Comparison of ENCODE assay signal across 37 cellular contexts in the genomic region with DNA sequence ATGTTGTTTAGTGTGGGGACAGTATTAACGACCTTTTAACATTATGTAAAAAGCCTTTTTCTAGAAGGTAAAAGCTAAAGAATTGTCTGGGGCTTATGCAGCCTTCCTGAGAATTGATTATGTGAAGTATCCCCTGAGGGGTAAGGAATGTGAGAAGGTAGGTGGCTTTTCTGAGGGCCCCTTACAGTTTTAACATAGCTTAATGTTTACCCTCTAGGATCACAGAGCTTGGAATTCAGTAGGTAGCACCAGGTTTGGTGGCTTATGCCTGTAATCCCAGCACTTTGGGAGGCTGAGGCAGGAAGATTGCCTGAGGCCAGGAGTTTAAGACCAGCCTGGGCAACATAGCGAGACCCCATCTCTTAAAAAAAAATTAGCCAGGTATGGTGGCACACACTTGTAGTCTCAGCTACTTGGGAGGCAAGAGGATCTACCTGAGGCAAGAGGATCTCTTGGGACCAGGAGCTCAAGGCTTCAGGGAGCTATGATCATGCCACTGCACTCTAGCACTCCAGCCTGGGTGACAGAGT.
"Had no signal": no experiment of that assay in that cellular context is flagged by ENCODE, and none has a peak within 500 bp of the region (broad histone marks: within the 10 kb centered on the region; RNA-seq: fewer than 3 reads in every experiment).

No MANE protein-coding gene starts in this region.

- H3K27me3 Mint-ChIP-seq: activated CD4-positive, alpha-beta memory T cell treated with anti-CD3 and anti-CD28 coated beads, Interleukin-2, amount 10 ng/mL, durations not matched to agents 7 days and 5 days; activated CD4-positive, alpha-beta T cell treated with anti-CD3 and anti-CD28 coated beads, Interleukin-2, amount 10 ng/mL, durations not matched to agents 7 days and 5 days; activated CD8-positive, alpha-beta memory T cell treated with anti-CD3 and anti-CD28 coated beads, Interleukin-2, amount 10 ng/mL, durations not matched to agents 7 days and 5 days; activated naive CD4-positive, alpha-beta T cell treated with anti-CD3 and anti-CD28 coated beads, Interleukin-2, amount 10 ng/mL, durations not matched to agents 7 days and 5 days; activated naive CD8-positive, alpha-beta T cell; activated naive CD8-positive, alpha-beta T cell treated with anti-CD3 and anti-CD28 coated beads, Interleukin-2, amount 50 U/mL, for 24 hours; activated T-cell treated with anti-CD3 and anti-CD28 coated beads, Interleukin-2, amount 50 U/mL, for 24 hours; central memory CD8-positive, alpha-beta T cell had no signal

- H3K27me3 ChIP-seq: ascending aorta, cardiac muscle cell had no signal

- H3K4me3 Mint-ChIP-seq: activated CD4-positive, alpha-beta memory T cell treated with anti-CD3 and anti-CD28 coated beads, Interleukin-2, amount 10 ng/mL, durations not matched to agents 7 days and 5 days; activated CD4-positive, alpha-beta T cell treated with anti-CD3 and anti-CD28 coated beads for 36 hours; activated CD4-positive, alpha-beta T cell treated with anti-CD3 and anti-CD28 coated beads, Interleukin-2, amount 10 ng/mL, durations not matched to agents 7 days and 5 days; activated CD8-positive, alpha-beta memory T cell treated with anti-CD3 and anti-CD28 coated beads, Interleukin-2, amount 10 ng/mL, durations not matched to agents 7 days and 5 days; activated CD8-positive, alpha-beta T cell treated with anti-CD3 and anti-CD28 coated beads, Interleukin-2, amount 10 ng/mL, durations not matched to agents 7 days and 5 days; activated naive CD4-positive, alpha-beta T cell treated with anti-CD3 and anti-CD28 coated beads, Interleukin-2, amount 10 ng/mL, durations not matched to agents 7 days and 5 days; activated naive CD4-positive, alpha-beta T cell treated with anti-CD3 and anti-CD28 coated beads, Interleukin-2, amount 50 U/mL, for 24 hours; activated naive CD8-positive, alpha-beta T cell; activated naive CD8-positive, alpha-beta T cell treated with anti-CD3 and anti-CD28 coated beads, Interleukin-2, amount 10 ng/mL, durations not matched to agents 7 days and 5 days; activated naive CD8-positive, alpha-beta T cell treated with anti-CD3 and anti-CD28 coated beads, Interleukin-2, amount 50 U/mL, for 24 hours; activated T-cell treated with anti-CD3 and anti-CD28 coated beads, Interleukin-2, amount 50 U/mL, for 24 hours; brain; central memory CD8-positive, alpha-beta T cell; T-helper 1 cell treated with Interleukin-12 subunit alpha and Interleukin-12 subunit beta and Interleukin-4 antibody, amounts not matched to agents 30 μg/mL and 1 μg/mL, for 36 hours; T-helper 2 cell treated with Interferon-gamma antibody and Interleukin-4, amounts not matched to agents 5 μg/mL and 100 μg/mL, for 36 hours had no signal

- DNase-seq: activated CD4-positive, alpha-beta memory T cell treated with anti-CD3 and anti-CD28 coated beads, Interleukin-2, amount 10 ng/mL, durations not matched to agents 7 days and 5 days; activated CD4-positive, alpha-beta T cell treated with anti-CD3 and anti-CD28 coated beads for 1 hour; activated CD4-positive, alpha-beta T cell treated with anti-CD3 and anti-CD28 coated beads for 36 hours; activated CD4-positive, alpha-beta T cell treated with anti-CD3 and anti-CD28 coated beads for 48 hours; activated CD4-positive, alpha-beta T cell treated with anti-CD3 and anti-CD28 coated beads, Interleukin-2, amount 10 ng/mL, durations not matched to agents 7 days and 5 days; activated CD4-positive, alpha-beta T cell treated with anti-CD3 and anti-CD28 coated beads, Interleukin-2, amount 50 U/mL, for 48 hours; activated CD4-positive, CD25-positive, alpha-beta regulatory T cell; activated CD8-positive, alpha-beta memory T cell treated with anti-CD3 and anti-CD28 coated beads for 24 hours; activated CD8-positive, alpha-beta memory T cell treated with anti-CD3 and anti-CD28 coated beads, Interleukin-2, amount 10 ng/mL, durations not matched to agents 7 days and 5 days; activated CD8-positive, alpha-beta memory T cell treated with anti-CD3 and anti-CD28 coated beads, Interleukin-2, amount 50 U/mL, for 48 hours; activated CD8-positive, alpha-beta T cell treated with anti-CD3 and anti-CD28 coated beads, Interleukin-2, amount 10 ng/mL, durations not matched to agents 7 days and 5 days; activated effector memory CD4-positive, alpha-beta T cell treated with Interleukin-2 at 50 U/mL for 16 hours; activated gamma-delta T cell; activated naive CD4-positive, alpha-beta T cell treated with anti-CD3 and anti-CD28 coated beads, Interleukin-2, amount 10 ng/mL, durations not matched to agents 7 days and 5 days; activated naive CD4-positive, alpha-beta T cell treated with Interleukin-2 at 50 U/mL for 16 hours; activated naive CD8-positive, alpha-beta T cell treated with anti-CD3 and anti-CD28 coated beads, Interleukin-2, amount 10 ng/mL, durations not matched to agents 7 days and 5 days; activated naive CD8-positive, alpha-beta T cell treated with anti-CD3 and anti-CD28 coated beads, Interleukin-2, amount 50 U/mL, for 24 hours; activated T-cell treated with anti-CD3 and anti-CD28 coated beads, Interleukin-2, amount 50 U/mL, for 24 hours; activated T-cell treated with anti-CD3 and anti-CD28 coated beads, Interleukin-2, amount 50 U/mL, for 48 hours; amygdala; anterior cingulate cortex; caudate nucleus; cerebellar nuclear complex; T-helper 1 cell; T-helper 2 cell; T-helper 9 cell had no signal

- H3K9me3 Mint-ChIP-seq: activated CD4-positive, alpha-beta memory T cell treated with anti-CD3 and anti-CD28 coated beads, Interleukin-2, amount 10 ng/mL, durations not matched to agents 7 days and 5 days; activated CD4-positive, alpha-beta T cell treated with anti-CD3 and anti-CD28 coated beads, Interleukin-2, amount 10 ng/mL, durations not matched to agents 7 days and 5 days; activated naive CD4-positive, alpha-beta T cell treated with anti-CD3 and anti-CD28 coated beads, Interleukin-2, amount 10 ng/mL, durations not matched to agents 7 days and 5 days; activated naive CD4-positive, alpha-beta T cell treated with anti-CD3 and anti-CD28 coated beads, Interleukin-2, amount 50 U/mL, for 24 hours; activated naive CD8-positive, alpha-beta T cell treated with anti-CD3 and anti-CD28 coated beads, Interleukin-2, amount 10 ng/mL, durations not matched to agents 7 days and 5 days; activated naive CD8-positive, alpha-beta T cell treated with anti-CD3 and anti-CD28 coated beads, Interleukin-2, amount 50 U/mL, for 24 hours; activated T-cell treated with anti-CD3 and anti-CD28 coated beads, Interleukin-2, amount 50 U/mL, for 24 hours; activated T-helper 2 cell treated with anti-CD3 and anti-CD28 coated beads, Interferon-gamma antibody, Interleukin-2, Interleukin-4, amounts not matched to agents 10 μg/mL and 5 μg/mL and 100 μg/mL, durations not matched to agents 14 hours and 24 hours and 36 hours; brain; T-helper 1 cell treated with Interleukin-12 subunit alpha and Interleukin-12 subunit beta and Interleukin-4 antibody, amounts not matched to agents 30 μg/mL and 1 μg/mL, for 36 hours; T-helper 2 cell treated with Interferon-gamma antibody and Interleukin-4, amounts not matched to agents 5 μg/mL and 100 μg/mL, for 36 hours had no signal

- H3K4me3 ChIP-seq: ascending aorta, cardiac muscle cell had no signal

- H3K4me1 Mint-ChIP-seq: activated CD4-positive, alpha-beta memory T cell treated with anti-CD3 and anti-CD28 coated beads, Interleukin-2, amount 10 ng/mL, durations not matched to agents 7 days and 5 days; activated CD4-positive, alpha-beta T cell treated with anti-CD3 and anti-CD28 coated beads for 36 hours; activated CD4-positive, alpha-beta T cell treated with anti-CD3 and anti-CD28 coated beads, Interleukin-2, amount 10 ng/mL, durations not matched to agents 7 days and 5 days; activated CD8-positive, alpha-beta memory T cell treated with anti-CD3 and anti-CD28 coated beads, Interleukin-2, amount 10 ng/mL, durations not matched to agents 7 days and 5 days; activated naive CD4-positive, alpha-beta T cell treated with anti-CD3 and anti-CD28 coated beads, Interleukin-2, amount 10 ng/mL, durations not matched to agents 7 days and 5 days; activated naive CD4-positive, alpha-beta T cell treated with anti-CD3 and anti-CD28 coated beads, Interleukin-2, amount 50 U/mL, for 24 hours; activated naive CD8-positive, alpha-beta T cell treated with anti-CD3 and anti-CD28 coated beads, Interleukin-2, amount 10 ng/mL, durations not matched to agents 7 days and 5 days; activated naive CD8-positive, alpha-beta T cell treated with anti-CD3 and anti-CD28 coated beads, Interleukin-2, amount 50 U/mL, for 24 hours; central memory CD8-positive, alpha-beta T cell had no signal

- H3K9me3 ChIP-seq: ascending aorta had no signal

- H3K36me3 Mint-ChIP-seq: activated CD8-positive, alpha-beta memory T cell treated with anti-CD3 and anti-CD28 coated beads, Interleukin-2, amount 10 ng/mL, durations not matched to agents 7 days and 5 days; activated naive CD4-positive, alpha-beta T cell treated with anti-CD3 and anti-CD28 coated beads, Interleukin-2, amount 10 ng/mL, durations not matched to agents 7 days and 5 days; activated naive CD4-positive, alpha-beta T cell treated with anti-CD3 and anti-CD28 coated beads, Interleukin-2, amount 50 U/mL, for 24 hours; activated naive CD8-positive, alpha-beta T cell; activated naive CD8-positive, alpha-beta T cell treated with anti-CD3 and anti-CD28 coated beads, Interleukin-2, amount 10 ng/mL, durations not matched to agents 7 days and 5 days; brain had no signal

- ATAC-seq: activated CD4-positive, alpha-beta T cell treated with anti-CD3 and anti-CD28 coated beads for 36 hours; activated CD4-positive, CD25-positive, alpha-beta regulatory T cell treated with anti-CD3 and anti-CD28 coated beads, Interleukin-2, amount 50 U/mL, for 24 hours; activated CD8-positive, alpha-beta memory T cell treated with anti-CD3 and anti-CD28 coated beads, Interleukin-2, amount 10 ng/mL, durations not matched to agents 7 days and 5 days; activated CD8-positive, alpha-beta T cell treated with anti-CD3 and anti-CD28 coated beads, Interleukin-2, amount 10 ng/mL, durations not matched to agents 7 days and 5 days; activated naive CD8-positive, alpha-beta T cell treated with anti-CD3 and anti-CD28 coated beads, Interleukin-2, amount 50 U/mL, for 24 hours had no signal

- H3K27ac Mint-ChIP-seq: activated CD4-positive, alpha-beta memory T cell treated with anti-CD3 and anti-CD28 coated beads, Interleukin-2, amount 10 ng/mL, durations not matched to agents 7 days and 5 days; activated CD4-positive, alpha-beta T cell treated with anti-CD3 and anti-CD28 coated beads for 36 hours; activated CD4-positive, alpha-beta T cell treated with anti-CD3 and anti-CD28 coated beads, Interleukin-2, amount 10 ng/mL, durations not matched to agents 7 days and 5 days; activated CD8-positive, alpha-beta memory T cell treated with anti-CD3 and anti-CD28 coated beads, Interleukin-2, amount 10 ng/mL, durations not matched to agents 7 days and 5 days; activated CD8-positive, alpha-beta T cell treated with anti-CD3 and anti-CD28 coated beads, Interleukin-2, amount 10 ng/mL, durations not matched to agents 7 days and 5 days; activated naive CD4-positive, alpha-beta T cell treated with anti-CD3 and anti-CD28 coated beads, Interleukin-2, amount 10 ng/mL, durations not matched to agents 7 days and 5 days; activated naive CD4-positive, alpha-beta T cell treated with anti-CD3 and anti-CD28 coated beads, Interleukin-2, amount 50 U/mL, for 24 hours; activated naive CD8-positive, alpha-beta T cell; activated naive CD8-positive, alpha-beta T cell treated with anti-CD3 and anti-CD28 coated beads, Interleukin-2, amount 10 ng/mL, durations not matched to agents 7 days and 5 days; activated naive CD8-positive, alpha-beta T cell treated with anti-CD3 and anti-CD28 coated beads, Interleukin-2, amount 50 U/mL, for 24 hours; activated T-cell treated with anti-CD3 and anti-CD28 coated beads, Interleukin-2, amount 50 U/mL, for 24 hours; activated T-helper 2 cell treated with anti-CD3 and anti-CD28 coated beads, Interferon-gamma antibody, Interleukin-2, Interleukin-4, amounts not matched to agents 10 μg/mL and 5 μg/mL and 100 μg/mL, durations not matched to agents 14 hours and 24 hours and 36 hours; brain; T-helper 1 cell treated with Interleukin-12 subunit alpha and Interleukin-12 subunit beta and Interleukin-4 antibody, amounts not matched to agents 30 μg/mL and 1 μg/mL, for 36 hours; T-helper 2 cell treated with Interferon-gamma antibody and Interleukin-4, amounts not matched to agents 5 μg/mL and 100 μg/mL, for 36 hours had no signal

- H3K4me1 ChIP-seq: ascending aorta had no signal

- H3K27ac ChIP-seq: ascending aorta, cardiac muscle cell, VCaP had no signal

- H3K36me3 ChIP-seq: ascending aorta, cardiac muscle cell had no signal
